In the genomic region with DNA sequence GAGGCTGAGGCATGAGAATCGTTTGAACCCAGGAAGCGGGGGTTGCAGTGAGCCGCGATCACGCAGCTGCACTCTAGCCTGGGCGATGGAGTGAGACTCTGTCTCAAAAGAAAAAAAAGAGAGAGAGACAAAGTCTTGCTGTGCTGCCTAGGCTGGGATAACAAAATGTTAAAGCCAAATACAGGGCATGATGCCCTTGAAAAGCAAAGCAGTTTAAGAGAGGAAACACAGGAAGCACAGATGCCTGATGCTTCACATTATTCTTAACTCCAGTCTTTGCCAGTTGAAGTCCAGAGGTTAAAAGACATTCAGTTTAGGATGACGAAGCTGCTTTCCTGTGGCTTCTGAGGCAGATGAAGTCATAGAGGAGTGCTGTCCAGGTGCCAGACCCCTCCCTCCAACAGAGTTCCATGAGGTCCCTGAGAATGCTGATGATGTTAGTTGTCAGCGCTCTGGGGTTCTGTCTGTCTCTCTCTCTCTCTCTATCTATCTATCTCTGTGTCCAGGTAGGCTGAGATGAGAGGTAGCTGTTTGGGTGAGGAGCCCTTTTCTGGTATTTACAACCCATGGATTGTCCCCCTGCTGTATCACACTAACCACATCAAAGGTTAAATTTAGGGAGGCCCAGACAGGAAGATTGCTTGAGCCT, we compare ENCODE assay signal across 8 cellular contexts. TPM values are rescaled to one million over a fixed set of nuclear protein-coding genes. Genes with fewer than 3 reads are reported as not detected.
DNase-seq lines count a peak whose midpoint lies in the region; ATAC-seq and TF ChIP-seq lines count a peak whose summit lies in the region.

No MANE protein-coding gene starts in this region.

- peak overlapping the region; percentile 33 to 37 for H3K9ac ChIP-seq in duodenal mucosa (ENCODE audit: low read depth in 1 of 2, low read length in 2 of 2)

- no peaks in the 10 kb centered on the region for H3K36me3 ChIP-seq in duodenal mucosa (ENCODE audit: control insufficient read depth in 1 of 2, insufficient read depth in 2 of 2, low read length in 2 of 2)
- no peaks in the 10 kb centered on the region for H3K36me3 ChIP-seq in sigmoid colon

- 41 to 65% methylated on average over 8 of the region's 8 CpGs for WGBS in sigmoid colon, 2 donors

- H3K4me3 ChIP-seq in duodenal mucosa (ENCODE audit: low read depth in 1 of 2, low read length in 2 of 2): peak overlapping the region; percentile 33 to 44
- H3K4me3 ChIP-seq in sigmoid colon: no peak overlapping the region

- no peak overlapping the region for H3K27ac ChIP-seq in duodenal mucosa (ENCODE audit: low read depth, low read length)
- peak overlapping the region in 1 of 4 donors; percentile 3 for H3K27ac ChIP-seq in sigmoid colon

- TF ChIP-seq CTCF in sigmoid colon (IDR thresholded peaks at IDR 0.05): no peak

- intact Hi-C loops in sigmoid colon (cut with DNase I): loop anchor here (5.0 kb wide), 1 partner anchor 268 kb away; no protein-coding TSS in a partner anchor

- H3K9me3 ChIP-seq in duodenal mucosa (ENCODE audit: control insufficient read depth in 1 of 2, low read length in 2 of 2) (no peaks in the 10 kb centered on the region), sigmoid colon (no peaks in the 10 kb centered on the region)

- no peak for TF ChIP-seq POLR2A in sigmoid colon (IDR thresholded peaks at IDR 0.05)

- H3K27me3 ChIP-seq in duodenal mucosa (ENCODE audit: control insufficient read depth in 1 of 2, insufficient read depth in 2 of 2, low read length in 2 of 2) (no peaks in the 10 kb centered on the region), sigmoid colon (no peaks in the 10 kb centered on the region)

- peak; percentile 24 for DNase-seq in NCI-H2107 treated with DMSO at 0.1 percent for 48 hours (lab: John Stamatoyannopoulos, UW; ENCODE audit: unreplicated experiment)
- no peak for DNase-seq in NCI-H2107 (lab: John Stamatoyannopoulos, UW)
- peak; percentile 89 for DNase-seq in NCI-H226
- DNase-seq in sigmoid colon: peak; percentile 73
- DNase-seq in NCI-H1417 (lab: John Stamatoyannopoulos, UW): no peak
- no peak for DNase-seq in DMS153 treated with DMSO at 0.1 percent for 48 hours (lab: John Stamatoyannopoulos, UW; ENCODE audit: unreplicated experiment)

- TF ChIP-seq EP300 in sigmoid colon (IDR thresholded peaks at IDR 0.05): no peak

- ATAC-seq in HG02970 (IDR thresholded peaks at IDR 0.05; ENCODE audit: low FRiP score, unreplicated experiment): no peak

- H3K4me1 ChIP-seq in duodenal mucosa (ENCODE audit: control insufficient read depth in 1 of 2, insufficient read depth in 2 of 2, low read length in 2 of 2) (peaks cover 25 to 31% of the 10 kb centered on the region in 2 donors), sigmoid colon (peaks cover 0 to 27% (median 22%) of the 10 kb centered on the region in 4 donors)

RNA-seq across cellular contexts. Expression of a gene that starts 4.9 kb away (rescaled TPM):
- total RNA-seq in sigmoid colon: 100 to 1,000 TPM in 1 of 4 donors, 10 to 100 TPM in 3; 54.6 to 333 (median 58.3) TPM
- 100 to 1,000 TPM in 2 of 3 donors, 10 to 100 TPM in 1; 64.3 to 117 (median 105) TPM for polyA plus RNA-seq in sigmoid colon

RNA-seq across cellular contexts. Expression of a gene that starts 9.6 kb away (rescaled TPM):
- 10 to 100 TPM; 16.1 to 23.5 (median 16.5) TPM for total RNA-seq in sigmoid colon
- polyA plus RNA-seq in sigmoid colon: 10 to 100 TPM; 15.6 to 22.7 (median 16.4) TPM

RNA-seq across cellular contexts. Expression of a gene that starts 11.6 kb away (rescaled TPM):
- total RNA-seq in sigmoid colon: 100 to 1,000 TPM in 3 of 4 donors, 10 to 100 TPM in 1; 86.6 to 140 (median 115) TPM
- 10 to 100 TPM; 21.0 to 85.4 (median 33.5) TPM for polyA plus RNA-seq in sigmoid colon

RNA-seq across cellular contexts. Expression of a gene that starts 46.7 kb away (rescaled TPM):
- 100 to 1,000 TPM in 2 of 4 donors, 10 to 100 TPM in 2; 75.3 to 124 (median 95.1) TPM for total RNA-seq in sigmoid colon
- 100 to 1,000 TPM in 1 of 3 donors, 10 to 100 TPM in 2; 34.4 to 139 (median 42.6) TPM for polyA plus RNA-seq in sigmoid colon

RNA-seq across cellular contexts. Expression of a gene that starts 58.2 kb away (rescaled TPM):
- 1 to 10 TPM in 1 of 4 donors, under 1 TPM in 2, not detected in 1; 0.71 to 1.4 (median 0.81) TPM for total RNA-seq in sigmoid colon
- polyA plus RNA-seq in sigmoid colon: under 1 TPM in 2 of 3 donors, not detected in 1; 0.60 to 0.96 TPM

Comparison
In these comparisons a context has a peak if more than half of its experiments do, and no peak if none do; other contexts are left out.
1. DNase-seq: peak in NCI-H2107 treated with DMSO at 0.1 percent for 48 hours (single experiment), NCI-H226 (single experiment) and sigmoid colon (single experiment); none in NCI-H2107 (single experiment), NCI-H1417 (0 of 3) and DMS153 treated with DMSO at 0.1 percent for 48 hours (single experiment).
2. H3K4me3 ChIP-seq: peak in duodenal mucosa (2 of 2); none in sigmoid colon (0 of 4).